8 cellular contexts compared by ENCODE assay signal in the genomic region with DNA sequence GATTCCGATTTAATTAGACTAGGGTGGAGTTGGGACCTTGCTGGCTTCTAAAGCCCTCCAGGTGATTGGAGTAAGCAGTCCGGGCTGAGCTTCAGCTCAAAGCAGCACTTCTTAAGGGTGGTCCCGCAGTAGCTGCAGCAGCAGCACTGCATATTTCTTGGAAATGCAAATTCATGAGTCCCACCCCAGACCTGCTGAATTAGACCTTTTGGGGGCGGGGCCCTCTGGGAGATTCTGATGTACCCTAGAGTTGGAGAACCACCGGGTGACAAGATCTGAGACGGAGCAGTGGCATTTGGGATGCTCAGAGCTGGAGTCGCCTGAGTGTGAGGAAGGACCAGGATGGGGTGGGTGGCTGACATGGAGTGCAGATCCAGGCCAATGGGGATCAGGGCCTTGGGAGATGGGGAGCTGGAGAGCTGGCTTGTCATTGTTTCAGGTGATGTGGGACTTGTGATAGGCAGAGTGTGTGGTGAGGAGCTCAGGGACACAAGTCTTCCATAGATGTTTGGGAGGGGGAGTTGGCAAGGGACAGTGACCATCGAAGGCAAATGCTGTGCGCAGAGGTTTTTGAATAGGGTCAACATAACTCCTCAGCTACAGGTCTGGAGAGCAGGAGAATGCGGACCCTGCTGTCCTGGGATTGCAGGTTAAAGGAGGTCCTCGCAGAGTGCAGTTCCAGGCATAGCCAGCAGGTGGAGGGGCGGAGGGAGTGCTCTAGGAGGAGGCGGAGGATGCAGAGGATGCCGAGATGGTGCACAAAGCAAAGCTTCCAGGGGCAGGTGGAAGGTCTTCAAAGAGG.
A peak's percentile ranks its signal among the peaks of the same experiment; 100 is the strongest.
DNase-seq lines count a peak whose midpoint lies in the region; ATAC-seq and TF ChIP-seq lines count a peak whose summit lies in the region.

No MANE protein-coding gene starts in this region.

- peak; percentile 84 for TF ChIP-seq CTCF in NB4 (IDR thresholded peaks at IDR 0.05; ENCODE audit: low read depth, low read length)
- peak; percentile 57 for TF ChIP-seq CTCF in lung (IDR thresholded peaks at IDR 0.05; ENCODE audit: control extremely low read depth, extremely low read depth)

- no peak for TF ChIP-seq POLR2A in NB4 (IDR thresholded peaks at IDR 0.05; ENCODE audit: extremely low read depth, insufficient read length)

- 52 to 57% methylated on average over 14 of the region's 14 CpGs for WGBS in lung, 2 donors

- H3K4me1 ChIP-seq in lung (ENCODE audit: control insufficient read depth in 2 of 2, insufficient read depth in 2 of 2, low read length in 2 of 2), result no peaks in the 10 kb centered on the region

- no peak overlapping the region for H3K27ac ChIP-seq in lung (ENCODE audit: low read depth in 1 of 2, low read length in 1 of 2)

- no peaks in the 10 kb centered on the region for H3K36me3 ChIP-seq in lung (ENCODE audit: control insufficient read depth in 2 of 2, insufficient read depth in 2 of 2, low read length in 2 of 2)

- no peak overlapping the region for H3K4me3 ChIP-seq in NB4 (ENCODE audit: low read depth, low read length)
- H3K4me3 ChIP-seq in lung, result no peak overlapping the region

- peak; percentile 82 for ATAC-seq in lung (ENCODE audit: insufficient read depth, low FRiP score)

- peak; percentile 30 for DNase-seq in GDM1 (lab: John Stamatoyannopoulos, UW)
- DNase-seq in H4 (ENCODE audit: low spot score), result peak; percentile 53
- peak; percentile 44 for DNase-seq in NB4 (ENCODE audit: low read depth)
- DNase-seq in activated CD4-positive, CD25-positive, alpha-beta regulatory T cell (lab: John Stamatoyannopoulos, UW), result peak; percentile 1 to 29 (median 10)
- peak; percentile 30 for DNase-seq in dedifferentiated amniotic fluid mesenchymal stem cell (ENCODE audit: extremely low spot score)
- peak; percentile 65 for DNase-seq in lung (ENCODE audit: low spot score)
- peak; percentile 84 for DNase-seq in stimulated activated CD8-positive, alpha-beta memory T cell treated with anti-CD3 and anti-CD28 coated beads, Interleukin-4, amount 100 ng/mL, for 48 hours
- no peak for DNase-seq in central memory CD4-positive, alpha-beta T cell

- peaks cover 0 to 2% of the 10 kb centered on the region in 2 donors for H3K9me3 ChIP-seq in lung (ENCODE audit: control insufficient read depth in 2 of 2, insufficient read depth in 1 of 2, low read length in 1 of 2)

- H3K27me3 ChIP-seq in lung (ENCODE audit: control insufficient read depth, insufficient read depth), result no peaks in the 10 kb centered on the region
